Comparison of ENCODE assay signal across 28 cellular contexts in genomic region chr5:91133183-91133582, GRCh38.
"Had no signal": no experiment of that assay in that cellular context is flagged by ENCODE, and none has a peak within 500 bp of the region (broad histone marks: within the 10 kb centered on the region; RNA-seq: fewer than 3 reads in every experiment).

No MANE protein-coding gene starts in this region.

- H3K4me2 ChIP-seq: hepatocyte had no signal

- H3K4me3 ChIP-seq: body of pancreas, colonic mucosa, dorsolateral prefrontal cortex, gastroesophageal sphincter, hepatocyte, right lobe of liver, uterus had no signal

- H3K4me1 Mint-ChIP-seq: T-helper 17 cell had no signal

- H3K4me3 Mint-ChIP-seq: activated CD8-positive, alpha-beta T cell treated with anti-CD3 and anti-CD28 coated beads for 36 hours; activated T-cell treated with anti-CD3 and anti-CD28 coated beads, Interleukin-2, amount 50 U/mL, for 4 hours; nephron; stimulated activated memory B cell treated with anti-CD40 and anti-IgM and Interleukin-4, amounts not matched to agents 10 μg/mL and 1 μg/mL and 100 μg/mL, for 72 hours; stimulated activated naive CD8-positive, alpha-beta T cell treated with anti-CD3 and anti-CD28 coated beads, Interleukin-15, amount 100 ng/mL, for 72 hours; type B pancreatic cell had no signal

- H3K9me3 ChIP-seq: body of pancreas, colonic mucosa, gastroesophageal sphincter, right lobe of liver, uterus had no signal

- H3K36me3 Mint-ChIP-seq: activated naive CD4-positive, alpha-beta T cell treated with anti-CD3 and anti-CD28 coated beads, Interleukin-2, amount 50 U/mL, for 72 hours; stimulated activated memory B cell treated with anti-CD40 and anti-IgM and Interleukin-4, amounts not matched to agents 10 μg/mL and 1 μg/mL and 100 μg/mL, for 72 hours; type B pancreatic cell had no signal

- ATAC-seq: activated CD4-positive, CD25-positive, alpha-beta regulatory T cell treated with anti-CD3 and anti-CD28 coated beads, Interleukin-2, amount 50 U/mL, for 24 hours; activated CD8-positive, alpha-beta T cell treated with anti-CD3 and anti-CD28 coated beads for 36 hours; activated T-cell treated with anti-CD3 and anti-CD28 coated beads, Interleukin-2, amount 50 U/mL, for 4 hours; gastroesophageal sphincter; stimulated activated naive CD8-positive, alpha-beta T cell treated with anti-CD3 and anti-CD28 coated beads, Interleukin-15, amount 100 ng/mL, for 72 hours; T-helper 17 cell had no signal

- H3K27ac ChIP-seq: body of pancreas, colonic mucosa, dorsolateral prefrontal cortex, gastroesophageal sphincter, hepatocyte, right lobe of liver, uterus, WERI-Rb-1 had no signal

- DNase-seq: activated CD4-positive, alpha-beta T cell treated with anti-CD3 and anti-CD28 coated beads, Interleukin-2, amount 50 U/mL, for 1 hour; activated CD8-positive, alpha-beta T cell treated with anti-CD3 and anti-CD28 coated beads for 36 hours; activated naive CD4-positive, alpha-beta T cell; activated T-cell treated with anti-CD3 and anti-CD28 coated beads, Interleukin-2, amount 50 U/mL, for 4 hours; body of pancreas; colonic mucosa; dorsolateral prefrontal cortex; effector memory CD4-positive, alpha-beta T cell; islet precursor cell; right lobe of liver; stimulated activated CD4-positive, alpha-beta T cell treated with anti-CD3 and anti-CD28 coated beads, Interleukin-12 subunit alpha, Interleukin-12 subunit beta, amount 100 ng/mL, for 4 hours; stimulated activated CD4-positive, alpha-beta T cell treated with anti-CD3 and anti-CD28 coated beads, Interleukin-4, amount 100 ng/mL, for 24 hours; stimulated activated naive CD8-positive, alpha-beta T cell treated with anti-CD3 and anti-CD28 coated beads, Interleukin-15, amount 100 ng/mL, for 72 hours; substantia nigra; SW 1271; T-helper 17 cell; T1000; uterus; WERI-Rb-1 had no signal

- H3K27me3 Mint-ChIP-seq: progenitor cell of endocrine pancreas, type B pancreatic cell had no signal

- H3K27me3 ChIP-seq: body of pancreas, colonic mucosa, dorsolateral prefrontal cortex, gastroesophageal sphincter, hepatocyte, right lobe of liver, uterus had no signal

- H3K27ac Mint-ChIP-seq: activated CD8-positive, alpha-beta T cell treated with anti-CD3 and anti-CD28 coated beads for 36 hours; activated naive CD4-positive, alpha-beta T cell treated with anti-CD3 and anti-CD28 coated beads, Interleukin-2, amount 50 U/mL, for 72 hours; activated T-helper 2 cell treated with anti-CD3 and anti-CD28 coated beads, Interferon-gamma antibody, Interleukin-2, Interleukin-4, amounts not matched to agents 10 μg/mL and 5 μg/mL and 100 μg/mL, durations not matched to agents 14 hours and 24 hours and 36 hours; nephron; progenitor cell of endocrine pancreas; stimulated activated memory B cell treated with anti-CD40 and anti-IgM and Interleukin-4, amounts not matched to agents 10 μg/mL and 1 μg/mL and 100 μg/mL, for 72 hours; stimulated activated naive CD8-positive, alpha-beta T cell treated with anti-CD3 and anti-CD28 coated beads, Interleukin-15, amount 100 ng/mL, for 72 hours; T-helper 17 cell; type B pancreatic cell had no signal

- H3K36me3 ChIP-seq: colonic mucosa, gastroesophageal sphincter, right lobe of liver, uterus, WERI-Rb-1 had no signal

- H3K4me1 ChIP-seq: right lobe of liver had no signal

- H3K9me3 Mint-ChIP-seq: activated CD8-positive, alpha-beta T cell treated with anti-CD3 and anti-CD28 coated beads for 36 hours; activated naive CD4-positive, alpha-beta T cell treated with anti-CD3 and anti-CD28 coated beads, Interleukin-2, amount 50 U/mL, for 72 hours; activated T-cell treated with anti-CD3 and anti-CD28 coated beads, Interleukin-2, amount 50 U/mL, for 4 hours; activated T-helper 2 cell treated with anti-CD3 and anti-CD28 coated beads, Interferon-gamma antibody, Interleukin-2, Interleukin-4, amounts not matched to agents 10 μg/mL and 5 μg/mL and 100 μg/mL, durations not matched to agents 14 hours and 24 hours and 36 hours; nephron; stimulated activated naive CD8-positive, alpha-beta T cell treated with anti-CD3 and anti-CD28 coated beads, Interleukin-15, amount 100 ng/mL, for 72 hours; type B pancreatic cell had no signal

- H2AFZ ChIP-seq: hepatocyte had no signal
